ENCODE assay signal across 13 cellular contexts in genomic region chr7:132076301-132077049, GRCh38.
"Had no signal": no experiment of that assay in that cellular context is flagged by ENCODE, and none has a peak within 500 bp of the region (broad histone marks: within the 10 kb centered on the region; RNA-seq: fewer than 3 reads in every experiment).

No MANE protein-coding gene starts in this region.

- H3K27ac ChIP-seq: gastrocnemius medialis, heart right ventricle, parathyroid adenoma had no signal

- H3K9ac ChIP-seq: parathyroid adenoma had no signal

- DNase-seq: activated CD4-positive, alpha-beta T cell treated with anti-CD3 and anti-CD28 coated beads, Interleukin-2, amount 10 ng/mL, durations not matched to agents 7 days and 5 days; activated CD8-positive, alpha-beta memory T cell treated with anti-CD3 and anti-CD28 coated beads for 24 hours; activated naive CD4-positive, alpha-beta T cell; activated naive CD8-positive, alpha-beta T cell treated with anti-CD3 and anti-CD28 coated beads, Interleukin-2, amount 10 ng/mL, durations not matched to agents 7 days and 5 days; erythroblast; gastrocnemius medialis; heart right ventricle; stimulated activated CD4-positive, alpha-beta T cell treated with anti-CD3 and anti-CD28 coated beads, Interleukin-2, amount 100 ng/mL, for 48 hours; T-helper 9 cell had no signal

- H3K9me3 ChIP-seq: gastrocnemius medialis, heart right ventricle had no signal

- H3K4me1 ChIP-seq: parathyroid adenoma had no signal

- FAIRE-seq: colon had no signal

- H3K4me3 ChIP-seq: gastrocnemius medialis, heart right ventricle, lung had no signal

- H2AFZ ChIP-seq: parathyroid adenoma had no signal

- H3K79me2 ChIP-seq: parathyroid adenoma had no signal

- ATAC-seq: gastrocnemius medialis; heart right ventricle; stimulated activated memory B cell treated with anti-CD40 and anti-IgM and Interleukin-4, amounts not matched to agents 10 μg/mL and 1 μg/mL and 100 μg/mL, for 72 hours had no signal

- H3K27me3 ChIP-seq: gastrocnemius medialis had no signal

- H3K36me3 ChIP-seq: gastrocnemius medialis, heart right ventricle had no signal
